1 cellular context compared by ENCODE assay signal in genomic region chr7:92835851-92836488, GRCh38.
TF ChIP-seq lines count a peak whose summit lies in the region.

No MANE protein-coding gene starts in this region.

TF ChIP-seq in HEK293, 187 proteins besides CTCF, POLR2A, EP300 and RAD21 (continued from another document):
- TF ChIP-seq, protein P1, sequence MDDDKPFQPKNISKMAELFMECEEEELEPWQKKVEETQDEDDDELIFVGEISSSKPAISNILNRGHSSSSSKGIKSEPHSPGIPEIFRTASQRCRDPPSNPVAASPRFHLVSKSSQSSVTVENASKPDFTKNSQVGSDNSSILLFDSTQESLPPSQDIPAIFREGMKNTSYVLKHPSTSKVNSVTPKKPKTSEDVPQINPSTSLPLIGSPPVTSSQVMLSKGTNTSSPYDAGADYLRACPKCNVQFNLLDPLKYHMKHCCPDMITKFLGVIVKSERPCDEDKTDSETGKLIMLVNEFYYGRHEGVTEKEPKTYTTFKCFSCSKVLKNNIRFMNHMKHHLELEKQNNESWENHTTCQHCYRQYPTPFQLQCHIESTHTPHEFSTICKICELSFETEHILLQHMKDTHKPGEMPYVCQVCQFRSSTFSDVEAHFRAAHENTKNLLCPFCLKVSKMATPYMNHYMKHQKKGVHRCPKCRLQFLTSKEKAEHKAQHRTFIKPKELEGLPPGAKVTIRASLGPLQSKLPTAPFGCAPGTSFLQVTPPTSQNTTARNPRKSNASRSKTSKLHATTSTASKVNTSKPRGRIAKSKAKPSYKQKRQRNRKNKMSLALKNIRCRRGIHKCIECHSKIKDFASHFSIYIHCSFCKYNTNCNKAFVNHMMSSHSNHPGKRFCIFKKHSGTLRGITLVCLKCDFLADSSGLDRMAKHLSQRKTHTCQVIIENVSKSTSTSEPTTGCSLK (tag by site-specific recombination; IDR thresholded peaks at IDR 0.05): no peak
- TF ChIP-seq ZNF416 (tag by site-specific recombination; IDR thresholded peaks at IDR 0.05) (no peak), ZSCAN30 (tag by site-specific recombination; IDR thresholded peaks at IDR 0.05) (no peak), ZNF223 (tag by site-specific recombination; IDR thresholded peaks at IDR 0.05) (no peak), ZNF114 (tag by site-specific recombination; IDR thresholded peaks at IDR 0.05) (no peak), ZBTB1 (tag by site-specific recombination; IDR thresholded peaks at IDR 0.05) (no peak), ZNF112 (tag by site-specific recombination; IDR thresholded peaks at IDR 0.05) (no peak), ZNF350 (tag by site-specific recombination; IDR thresholded peaks at IDR 0.05) (no peak), ZNF433 (tag by site-specific recombination; IDR thresholded peaks at IDR 0.05; ENCODE audit: low read depth) (no peak), KLF16 (tag by site-specific recombination; IDR thresholded peaks at IDR 0.05) (no peak), PBX3 (CRISPR knock-in tag; IDR thresholded peaks at IDR 0.05) (no peak), IKZF3 (tag by site-specific recombination; IDR thresholded peaks at IDR 0.05) (no peak), ZNF184 (tag by site-specific recombination; IDR thresholded peaks at IDR 0.05) (no peak), ZNF658 (tag by site-specific recombination; IDR thresholded peaks at IDR 0.05) (no peak), ZNF701 (tag by site-specific recombination; IDR thresholded peaks at IDR 0.05) (no peak), ZNF529 (tag by site-specific recombination; IDR thresholded peaks at IDR 0.05; ENCODE audit: insufficient replicate concordance) (no peak), ZNF16 (tag by site-specific recombination; IDR thresholded peaks at IDR 0.05; ENCODE audit: low read depth) (no peak)
- TF ChIP-seq, protein P2, sequence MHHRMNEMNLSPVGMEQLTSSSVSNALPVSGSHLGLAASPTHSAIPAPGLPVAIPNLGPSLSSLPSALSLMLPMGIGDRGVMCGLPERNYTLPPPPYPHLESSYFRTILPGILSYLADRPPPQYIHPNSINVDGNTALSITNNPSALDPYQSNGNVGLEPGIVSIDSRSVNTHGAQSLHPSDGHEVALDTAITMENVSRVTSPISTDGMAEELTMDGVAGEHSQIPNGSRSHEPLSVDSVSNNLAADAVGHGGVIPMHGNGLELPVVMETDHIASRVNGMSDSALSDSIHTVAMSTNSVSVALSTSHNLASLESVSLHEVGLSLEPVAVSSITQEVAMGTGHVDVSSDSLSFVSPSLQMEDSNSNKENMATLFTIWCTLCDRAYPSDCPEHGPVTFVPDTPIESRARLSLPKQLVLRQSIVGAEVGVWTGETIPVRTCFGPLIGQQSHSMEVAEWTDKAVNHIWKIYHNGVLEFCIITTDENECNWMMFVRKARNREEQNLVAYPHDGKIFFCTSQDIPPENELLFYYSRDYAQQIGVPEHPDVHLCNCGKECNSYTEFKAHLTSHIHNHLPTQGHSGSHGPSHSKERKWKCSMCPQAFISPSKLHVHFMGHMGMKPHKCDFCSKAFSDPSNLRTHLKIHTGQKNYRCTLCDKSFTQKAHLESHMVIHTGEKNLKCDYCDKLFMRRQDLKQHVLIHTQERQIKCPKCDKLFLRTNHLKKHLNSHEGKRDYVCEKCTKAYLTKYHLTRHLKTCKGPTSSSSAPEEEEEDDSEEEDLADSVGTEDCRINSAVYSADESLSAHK (tag by site-specific recombination; IDR thresholded peaks at IDR 0.05): no peak
- TF ChIP-seq, protein P3, sequence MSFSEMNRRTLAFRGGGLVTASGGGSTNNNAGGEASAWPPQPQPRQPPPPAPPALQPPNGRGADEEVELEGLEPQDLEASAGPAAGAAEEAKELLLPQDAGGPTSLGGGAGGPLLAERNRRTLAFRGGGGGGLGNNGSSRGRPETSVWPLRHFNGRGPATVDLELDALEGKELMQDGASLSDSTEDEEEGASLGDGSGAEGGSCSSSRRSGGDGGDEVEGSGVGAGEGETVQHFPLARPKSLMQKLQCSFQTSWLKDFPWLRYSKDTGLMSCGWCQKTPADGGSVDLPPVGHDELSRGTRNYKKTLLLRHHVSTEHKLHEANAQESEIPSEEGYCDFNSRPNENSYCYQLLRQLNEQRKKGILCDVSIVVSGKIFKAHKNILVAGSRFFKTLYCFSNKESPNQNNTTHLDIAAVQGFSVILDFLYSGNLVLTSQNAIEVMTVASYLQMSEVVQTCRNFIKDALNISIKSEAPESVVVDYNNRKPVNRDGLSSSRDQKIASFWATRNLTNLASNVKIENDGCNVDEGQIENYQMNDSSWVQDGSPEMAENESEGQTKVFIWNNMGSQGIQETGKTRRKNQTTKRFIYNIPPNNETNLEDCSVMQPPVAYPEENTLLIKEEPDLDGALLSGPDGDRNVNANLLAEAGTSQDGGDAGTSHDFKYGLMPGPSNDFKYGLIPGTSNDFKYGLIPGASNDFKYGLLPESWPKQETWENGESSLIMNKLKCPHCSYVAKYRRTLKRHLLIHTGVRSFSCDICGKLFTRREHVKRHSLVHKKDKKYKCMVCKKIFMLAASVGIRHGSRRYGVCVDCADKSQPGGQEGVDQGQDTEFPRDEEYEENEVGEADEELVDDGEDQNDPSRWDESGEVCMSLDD (tag by site-specific recombination; IDR thresholded peaks at IDR 0.05): peak; percentile 46; the same call in 1 of the 2 replicates
- TF ChIP-seq, protein P4, sequence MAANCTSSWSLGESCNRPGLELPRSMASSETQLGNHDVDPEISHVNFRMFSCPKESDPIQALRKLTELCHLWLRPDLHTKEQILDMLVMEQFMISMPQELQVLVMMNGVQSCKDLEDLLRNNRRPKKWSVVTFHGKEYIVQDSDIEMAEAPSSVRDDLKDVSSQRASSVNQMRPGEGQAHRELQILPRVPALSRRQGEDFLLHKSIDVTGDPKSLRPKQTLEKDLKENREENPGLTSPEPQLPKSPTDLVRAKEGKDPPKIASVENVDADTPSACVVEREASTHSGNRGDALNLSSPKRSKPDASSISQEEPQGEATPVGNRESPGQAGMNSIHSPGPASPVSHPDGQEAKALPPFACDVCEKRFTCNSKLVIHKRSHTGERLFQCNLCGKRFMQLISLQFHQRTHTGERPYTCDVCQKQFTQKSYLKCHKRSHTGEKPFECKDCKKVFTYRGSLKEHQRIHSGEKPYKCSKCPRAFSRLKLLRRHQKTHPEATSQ (tag by site-specific recombination; IDR thresholded peaks at IDR 0.05): no peak
- TF ChIP-seq, protein P5, sequence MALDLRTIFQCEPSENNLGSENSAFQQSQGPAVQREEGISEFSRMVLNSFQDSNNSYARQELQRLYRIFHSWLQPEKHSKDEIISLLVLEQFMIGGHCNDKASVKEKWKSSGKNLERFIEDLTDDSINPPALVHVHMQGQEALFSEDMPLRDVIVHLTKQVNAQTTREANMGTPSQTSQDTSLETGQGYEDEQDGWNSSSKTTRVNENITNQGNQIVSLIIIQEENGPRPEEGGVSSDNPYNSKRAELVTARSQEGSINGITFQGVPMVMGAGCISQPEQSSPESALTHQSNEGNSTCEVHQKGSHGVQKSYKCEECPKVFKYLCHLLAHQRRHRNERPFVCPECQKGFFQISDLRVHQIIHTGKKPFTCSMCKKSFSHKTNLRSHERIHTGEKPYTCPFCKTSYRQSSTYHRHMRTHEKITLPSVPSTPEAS (tag by site-specific recombination; IDR thresholded peaks at IDR 0.05): no peak
- TF ChIP-seq, protein P6, sequence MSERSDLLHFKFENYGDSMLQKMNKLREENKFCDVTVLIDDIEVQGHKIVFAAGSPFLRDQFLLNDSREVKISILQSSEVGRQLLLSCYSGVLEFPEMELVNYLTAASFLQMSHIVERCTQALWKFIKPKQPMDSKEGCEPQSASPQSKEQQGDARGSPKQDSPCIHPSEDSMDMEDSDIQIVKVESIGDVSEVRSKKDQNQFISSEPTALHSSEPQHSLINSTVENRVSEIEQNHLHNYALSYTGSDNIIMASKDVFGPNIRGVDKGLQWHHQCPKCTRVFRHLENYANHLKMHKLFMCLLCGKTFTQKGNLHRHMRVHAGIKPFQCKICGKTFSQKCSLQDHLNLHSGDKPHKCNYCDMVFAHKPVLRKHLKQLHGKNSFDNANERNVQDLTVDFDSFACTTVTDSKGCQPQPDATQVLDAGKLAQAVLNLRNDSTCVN (tag by site-specific recombination; optimal IDR thresholded peaks at IDR 0.05): peak; percentile 46
- TF ChIP-seq, protein P7, sequence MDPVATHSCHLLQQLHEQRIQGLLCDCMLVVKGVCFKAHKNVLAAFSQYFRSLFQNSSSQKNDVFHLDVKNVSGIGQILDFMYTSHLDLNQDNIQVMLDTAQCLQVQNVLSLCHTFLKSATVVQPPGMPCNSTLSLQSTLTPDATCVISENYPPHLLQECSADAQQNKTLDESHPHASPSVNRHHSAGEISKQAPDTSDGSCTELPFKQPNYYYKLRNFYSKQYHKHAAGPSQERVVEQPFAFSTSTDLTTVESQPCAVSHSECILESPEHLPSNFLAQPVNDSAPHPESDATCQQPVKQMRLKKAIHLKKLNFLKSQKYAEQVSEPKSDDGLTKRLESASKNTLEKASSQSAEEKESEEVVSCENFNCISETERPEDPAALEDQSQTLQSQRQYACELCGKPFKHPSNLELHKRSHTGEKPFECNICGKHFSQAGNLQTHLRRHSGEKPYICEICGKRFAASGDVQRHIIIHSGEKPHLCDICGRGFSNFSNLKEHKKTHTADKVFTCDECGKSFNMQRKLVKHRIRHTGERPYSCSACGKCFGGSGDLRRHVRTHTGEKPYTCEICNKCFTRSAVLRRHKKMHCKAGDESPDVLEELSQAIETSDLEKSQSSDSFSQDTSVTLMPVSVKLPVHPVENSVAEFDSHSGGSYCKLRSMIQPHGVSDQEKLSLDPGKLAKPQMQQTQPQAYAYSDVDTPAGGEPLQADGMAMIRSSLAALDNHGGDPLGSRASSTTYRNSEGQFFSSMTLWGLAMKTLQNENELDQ (tag by site-specific recombination; IDR thresholded peaks at IDR 0.05; ENCODE audit: low read depth): no peak
- TF ChIP-seq, protein P8, sequence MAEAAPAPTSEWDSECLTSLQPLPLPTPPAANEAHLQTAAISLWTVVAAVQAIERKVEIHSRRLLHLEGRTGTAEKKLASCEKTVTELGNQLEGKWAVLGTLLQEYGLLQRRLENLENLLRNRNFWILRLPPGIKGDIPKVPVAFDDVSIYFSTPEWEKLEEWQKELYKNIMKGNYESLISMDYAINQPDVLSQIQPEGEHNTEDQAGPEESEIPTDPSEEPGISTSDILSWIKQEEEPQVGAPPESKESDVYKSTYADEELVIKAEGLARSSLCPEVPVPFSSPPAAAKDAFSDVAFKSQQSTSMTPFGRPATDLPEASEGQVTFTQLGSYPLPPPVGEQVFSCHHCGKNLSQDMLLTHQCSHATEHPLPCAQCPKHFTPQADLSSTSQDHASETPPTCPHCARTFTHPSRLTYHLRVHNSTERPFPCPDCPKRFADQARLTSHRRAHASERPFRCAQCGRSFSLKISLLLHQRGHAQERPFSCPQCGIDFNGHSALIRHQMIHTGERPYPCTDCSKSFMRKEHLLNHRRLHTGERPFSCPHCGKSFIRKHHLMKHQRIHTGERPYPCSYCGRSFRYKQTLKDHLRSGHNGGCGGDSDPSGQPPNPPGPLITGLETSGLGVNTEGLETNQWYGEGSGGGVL (tag by site-specific recombination; IDR thresholded peaks at IDR 0.05): peak; percentile 11; the same call in 1 of the 2 replicates
TF ChIP-seq in HEK293: peak in this region for 5.
